Comparison of ENCODE assay signal across 21 cellular contexts in the genomic region with DNA sequence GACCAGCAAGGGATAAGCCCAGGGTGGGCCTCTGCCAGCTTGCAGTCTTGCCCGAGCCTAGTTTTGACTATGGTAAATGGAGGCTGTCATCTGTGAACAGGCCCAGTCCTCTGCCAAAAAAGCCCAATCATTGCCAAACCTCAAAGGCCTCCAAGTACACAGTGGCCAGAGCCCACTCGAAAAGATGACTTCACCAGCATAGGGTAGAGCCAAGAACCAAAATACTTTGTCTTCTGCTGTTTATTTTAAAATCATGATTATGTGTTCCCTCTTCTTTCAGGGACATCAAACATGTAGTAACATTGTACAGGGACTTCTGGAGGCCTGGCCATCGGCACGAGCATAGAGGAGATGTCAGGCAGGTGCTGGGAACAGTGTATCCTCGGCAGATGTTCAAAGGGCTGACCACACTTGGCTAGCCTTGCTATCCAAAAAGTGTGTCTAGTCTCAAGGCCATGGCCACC.
A peak's percentile ranks its signal among the peaks of the same experiment; 100 is the strongest.
DNase-seq lines count a peak whose midpoint lies in the region; ATAC-seq and TF ChIP-seq lines count a peak whose summit lies in the region.
"Had no signal": no experiment of that assay in that cellular context is flagged by ENCODE, and none has a peak within 500 bp of the region (broad histone marks: within the 10 kb centered on the region; RNA-seq: fewer than 3 reads in every experiment).

No MANE protein-coding gene starts in this region.

- H3K27me3 ChIP-seq in rectal smooth muscle tissue (ENCODE audit: control insufficient read depth, insufficient read depth, low read length) (no peaks in the 10 kb centered on the region), upper lobe of right lung (no peaks in the 10 kb centered on the region), neuronal stem cell (ENCODE audit: control insufficient read depth in 3 of 3, insufficient read depth in 3 of 3, low read depth in 1 of 3, low read length in 3 of 3) (no peaks in the 10 kb centered on the region)

- H2AK5ac ChIP-seq in neuronal stem cell (ENCODE audit: low read depth, low read length) = no peak overlapping the region

- H2BK12ac ChIP-seq in neuronal stem cell (ENCODE audit: low read length) = no peak overlapping the region

- no peak overlapping the region for H2AFZ ChIP-seq in neuronal stem cell (ENCODE audit: low read length)

- H3K4me2 ChIP-seq in neuronal stem cell (ENCODE audit: insufficient read depth, low read length, poor library complexity, severe bottlenecking) = no peak overlapping the region
- H3K4me2 ChIP-seq: KMS-11 had no signal

- DNase-seq in RPMI7951 (ENCODE audit: low read depth) (peak; percentile 31), cardiac septum (ENCODE audit: low spot score) (peak; percentile 71), upper lobe of right lung (no peak), neuronal stem cell (ENCODE audit: low spot score) (no peak)
- DNase-seq: activated CD4-positive, CD25-positive, alpha-beta regulatory T cell; activated CD8-positive, alpha-beta T cell treated with anti-CD3 and anti-CD28 coated beads, Interleukin-2, amount 10 ng/mL, durations not matched to agents 7 days and 5 days; activated naive CD4-positive, alpha-beta T cell treated with anti-CD3 and anti-CD28 coated beads for 36 hours; activated T-cell treated with anti-CD3 and anti-CD28 coated beads, Interleukin-2, amount 50 U/mL, for 4 hours; effector CD8-positive, alpha-beta T cell; head of caudate nucleus; NCI-H1048; NCI-H524 treated with DMSO at 0.1 percent for 48 hours; nucleus accumbens; retina; stimulated activated CD4-positive, alpha-beta T cell treated with anti-CD3 and anti-CD28 coated beads, Interleukin-15, amount 100 ng/mL, for 24 hours had no signal

- H2BK120ac ChIP-seq in neuronal stem cell (ENCODE audit: low read depth, low read length) = no peak overlapping the region

- H3K79me1 ChIP-seq in neuronal stem cell (ENCODE audit: low read depth, low read length) = no peaks in the 10 kb centered on the region

- no peak overlapping the region for H4K8ac ChIP-seq in neuronal stem cell (ENCODE audit: low read depth, low read length)

- intact Hi-C loops in cardiac septum (cut with DNase I) = no loop called here
- intact Hi-C loops in upper lobe of right lung (cut with DNase I) = no loop called here

- H3K4me3 ChIP-seq in rectal smooth muscle tissue (ENCODE audit: low read length) (no peak overlapping the region), upper lobe of right lung (no peak overlapping the region), neuronal stem cell (ENCODE audit: low read length in 2 of 2) (peak overlapping the region in 1 of 2 donors; percentile 31)

- ATAC-seq in upper lobe of right lung = no peak
- no peak for ATAC-seq in HG03457 (IDR thresholded peaks at IDR 0.05; ENCODE audit: unreplicated experiment)
- no peak for ATAC-seq in GM18498 (IDR thresholded peaks at IDR 0.05; ENCODE audit: unreplicated experiment)
- ATAC-seq: activated CD8-positive, alpha-beta T cell treated with anti-CD3 and anti-CD28 coated beads, Interleukin-2, amount 10 ng/mL, durations not matched to agents 7 days and 5 days; activated T-cell treated with anti-CD3 and anti-CD28 coated beads, Interleukin-2, amount 50 U/mL, for 4 hours; esophagus mucosa had no signal

- H3K9me3 ChIP-seq in upper lobe of right lung (no peaks in the 10 kb centered on the region), neuronal stem cell (replicated peaks in 1 of 2; ENCODE audit: control insufficient read depth in 2 of 2, insufficient read depth in 1 of 2, low read depth in 1 of 2, low read length in 2 of 2) (no peaks in the 10 kb centered on the region)

- H3K14ac ChIP-seq in neuronal stem cell (ENCODE audit: low read length) = no peak overlapping the region

- no peak overlapping the region for H4K91ac ChIP-seq in neuronal stem cell (ENCODE audit: low read depth, low read length, poor library complexity)

- no peaks in the 10 kb centered on the region for H3K36me3 ChIP-seq in rectal smooth muscle tissue (ENCODE audit: control insufficient read depth, insufficient read depth, low read length)
- H3K36me3 ChIP-seq in upper lobe of right lung = no peaks in the 10 kb centered on the region
- no peaks in the 10 kb centered on the region for H3K36me3 ChIP-seq in neuronal stem cell (replicated peaks in 1 of 2; ENCODE audit: control insufficient read depth in 2 of 2, insufficient read depth in 2 of 2, low read length in 2 of 2)

- H3K18ac ChIP-seq in neuronal stem cell (ENCODE audit: low read length) = no peak overlapping the region

- H3K27ac ChIP-seq in C4-2B (peak overlapping the region; percentile 15; the same call in 1 of the 2 replicates), rectal smooth muscle tissue (ENCODE audit: low read depth, low read length) (peak overlapping the region; percentile 49), upper lobe of right lung (no peak overlapping the region), neuronal stem cell (replicated peaks; ENCODE audit: low read length) (no peak overlapping the region)
- H3K27ac ChIP-seq: KMS-11 had no signal

- H2BK15ac ChIP-seq in neuronal stem cell (ENCODE audit: low read length) = no peak overlapping the region

- TF ChIP-seq CTCF in C4-2B (conservative IDR thresholded peaks at IDR 0.05) (no peak), upper lobe of right lung (IDR thresholded peaks at IDR 0.05) (no peak)

- H3K9ac ChIP-seq in rectal smooth muscle tissue (ENCODE audit: low read length) (no peak overlapping the region), neuronal stem cell (ENCODE audit: low read depth, low read length, poor library complexity) (no peak overlapping the region)
- H3K9ac ChIP-seq: KMS-11 had no signal

- no peak overlapping the region for H3K4ac ChIP-seq in neuronal stem cell (ENCODE audit: low read length)

- no peak overlapping the region for H2BK5ac ChIP-seq in neuronal stem cell (ENCODE audit: low read length)

- no peak overlapping the region for H3K23ac ChIP-seq in neuronal stem cell (ENCODE audit: low read depth, low read length, poor library complexity)

- no CpG with 5 or more reads among the region's 5 CpGs for WGBS in neuronal stem cell (ENCODE audit: extremely low coverage in 2 of 2, insufficient read length in 2 of 2, insufficient replicate concordance in 1 of 2), 2 donors

- peaks cover 9% of the 10 kb centered on the region for H3K4me1 ChIP-seq in rectal smooth muscle tissue (ENCODE audit: control insufficient read depth, insufficient read depth, low read length)
- no peaks in the 10 kb centered on the region for H3K4me1 ChIP-seq in upper lobe of right lung
- no peaks in the 10 kb centered on the region for H3K4me1 ChIP-seq in neuronal stem cell (ENCODE audit: control insufficient read depth in 2 of 2, insufficient read depth in 1 of 2, low read depth in 1 of 2, low read length in 2 of 2)

Comparison
In these comparisons a context has a peak if more than half of its experiments do, and no peak if none do; other contexts are left out.
1. H3K27ac ChIP-seq: peak in C4-2B (single experiment) and rectal smooth muscle tissue (single experiment); none in upper lobe of right lung (single experiment) and neuronal stem cell (single experiment).
2. DNase-seq: peak in RPMI7951 (single experiment) and cardiac septum (single experiment); none in upper lobe of right lung (single experiment) and neuronal stem cell (single experiment).